In genomic region chr2:177693658-177694334, GRCh38 we compare ENCODE assay signal across 1 cellular context.
A peak's percentile ranks its signal among the peaks of the same experiment; 100 is the strongest.
TF ChIP-seq lines count a peak whose summit lies in the region.

No MANE protein-coding gene starts in this region.

TF ChIP-seq in K562, 482 proteins besides CTCF, POLR2A, EP300 and RAD21 (continued from another document and continues in another):
- TF ChIP-seq SRSF9 (IDR thresholded peaks at IDR 0.05; ENCODE audit: borderline replicate concordance, low read depth, low read length) (no peak), ZKSCAN8 (CRISPR knock-in tag; IDR thresholded peaks at IDR 0.05) (no peak), GATAD2A (IDR thresholded peaks at IDR 0.05) (no peak), ADNP (tag; IDR thresholded peaks at IDR 0.05) (no peak; the same call in 1 of the 2 replicates), XRCC3 (IDR thresholded peaks at IDR 0.05) (no peak), TEAD1 (CRISPR knock-in tag; IDR thresholded peaks at IDR 0.05) (peak; percentile 65 to 92; a peak in 3 of 4 replicates), ZNF263 (CRISPR knock-in tag; IDR thresholded peaks at IDR 0.05; ENCODE audit: borderline replicate concordance) (no peak), HMGN3 (IDR thresholded peaks at IDR 0.05; ENCODE audit: borderline replicate concordance, extremely low read depth, insufficient read length, low read depth, low read length) (peak; percentile 27), THAP12 (CRISPR knock-in tag; IDR thresholded peaks at IDR 0.05) (no peak), ZKSCAN1 (IDR thresholded peaks at IDR 0.05; ENCODE audit: low read depth, low read length) (no peak), ZNF347 (CRISPR knock-in tag; IDR thresholded peaks at IDR 0.05; ENCODE audit: low read depth) (no peak), PREB (CRISPR knock-in tag; IDR thresholded peaks at IDR 0.05) (no peak), ZNF695 (CRISPR knock-in tag; IDR thresholded peaks at IDR 0.05) (no peak), HDAC1 (IDR thresholded peaks at IDR 0.05) (peak; percentile 12 to 95; a peak in 3 of 4 replicates), MIER1 (IDR thresholded peaks at IDR 0.05; ENCODE audit: low read depth) (no peak), LARP7 (IDR thresholded peaks at IDR 0.05) (no peak), TGIF2 (CRISPR knock-in tag; IDR thresholded peaks at IDR 0.05) (no peak), YY1 (IDR thresholded peaks at IDR 0.05; ENCODE audit: borderline replicate concordance in 1 of 3, control insufficient read depth in 1 of 3, extremely low read depth in 1 of 3, insufficient read depth in 3 of 3, insufficient read length in 1 of 3, insufficient replicate concordance in 2 of 3, low read depth in 1 of 3, low read length in 2 of 3) (no peak), ZBTB12 (CRISPR knock-in tag; IDR thresholded peaks at IDR 0.05) (no peak), MCM7 (IDR thresholded peaks at IDR 0.05) (no peak), GTF2E2 (tag; IDR thresholded peaks at IDR 0.05) (no peak; the same call in 1 of the 2 replicates), ETV5 (CRISPR knock-in tag; IDR thresholded peaks at IDR 0.05; ENCODE audit: low read depth) (no peak), TOE1 (IDR thresholded peaks at IDR 0.05; ENCODE audit: borderline replicate concordance) (no peak), TOE1 (CRISPR knock-in tag; IDR thresholded peaks at IDR 0.05; ENCODE audit: borderline replicate concordance, low read depth) (no peak), ZFP91 (CRISPR knock-in tag; IDR thresholded peaks at IDR 0.05) (no peak), ZBED1 (IDR thresholded peaks at IDR 0.05) (no peak), PRDM10 (IDR thresholded peaks at IDR 0.05; ENCODE audit: partially characterized antibody) (peak; percentile 9), HOMEZ (CRISPR knock-in tag; IDR thresholded peaks at IDR 0.05) (no peak), ETV6 (IDR thresholded peaks at IDR 0.05; ENCODE audit: borderline replicate concordance in 1 of 2, low read depth in 2 of 2, low read length in 1 of 2) (0 out of 4 replicates have a peak, but pooled peaks of 1 of the 2 experiments have one; percentile 42), ETV6 (CRISPR knock-in tag; IDR thresholded peaks at IDR 0.05; ENCODE audit: borderline replicate concordance) (no peak), ZBTB40 (IDR thresholded peaks at IDR 0.05) (no peak), ZBTB40 (CRISPR knock-in tag; IDR thresholded peaks at IDR 0.05) (no peak), KAT8 (IDR thresholded peaks at IDR 0.05; ENCODE audit: low read depth) (no peak), SRSF1 (IDR thresholded peaks at IDR 0.05; ENCODE audit: low read depth, low read length) (no peak), TFAM (CRISPR knock-in tag; conservative IDR thresholded peaks at IDR 0.05) (no peak), BMI1 (IDR thresholded peaks at IDR 0.05; ENCODE audit: low read length) (no peak), SIX5 (IDR thresholded peaks at IDR 0.05; ENCODE audit: borderline replicate concordance in 1 of 2, insufficient read depth in 1 of 2, low read depth in 1 of 2, low read length in 2 of 2) (no peak), HDAC8 (tag; IDR thresholded peaks at IDR 0.05) (no peak)
